1 cellular context compared by ENCODE assay signal in genomic region chr10:42990721-42991441, GRCh38.
TF ChIP-seq lines count a peak whose summit lies in the region.

No MANE protein-coding gene starts in this region.

TF ChIP-seq in IMR-90, 13 proteins besides CTCF, POLR2A, EP300 and RAD21:
- TF ChIP-seq CEBPB (IDR thresholded peaks at IDR 0.05; ENCODE audit: low read depth, low read length) = no peak
- no peak for TF ChIP-seq MAFK (IDR thresholded peaks at IDR 0.05; ENCODE audit: low read depth, low read length)
- no peak for TF ChIP-seq RCOR1 (IDR thresholded peaks at IDR 0.05; ENCODE audit: insufficient replicate concordance, low read length)
